In genomic region chr2:40160730-40161129, GRCh38 we compare ENCODE assay signal across 21 cellular contexts.
A peak's percentile ranks its signal among the peaks of the same experiment; 100 is the strongest.
DNase-seq lines count a peak whose midpoint lies in the region; ATAC-seq and TF ChIP-seq lines count a peak whose summit lies in the region.
"Had no signal": no experiment of that assay in that cellular context is flagged by ENCODE, and none has a peak within 500 bp of the region (broad histone marks: within the 10 kb centered on the region; RNA-seq: fewer than 3 reads in every experiment).

No MANE protein-coding gene starts in this region.

- peak overlapping the region; percentile 54 for H3K4me2 ChIP-seq in OCI-LY7 (ENCODE audit: low read length)
- no peak overlapping the region for H3K4me2 ChIP-seq in mesenchymal stem cell (ENCODE audit: low read length, poor library complexity, severe bottlenecking)

- no peak overlapping the region for H2BK12ac ChIP-seq in mesenchymal stem cell (ENCODE audit: low read length in 2 of 2)

- H2BK15ac ChIP-seq in mesenchymal stem cell (ENCODE audit: low read depth, poor library complexity, severe bottlenecking), result no peak overlapping the region

- H4K8ac ChIP-seq in mesenchymal stem cell (ENCODE audit: low read length), result no peak overlapping the region

- BruUV-seq in OCI-LY7 (replicated peaks; lab: Mats Ljungman, UMichigan), result no TSS peak

- H3K18ac ChIP-seq in mesenchymal stem cell (ENCODE audit: low read depth in 1 of 2, low read length in 2 of 2), result no peak overlapping the region

- no peaks in the 10 kb centered on the region for H4K20me1 ChIP-seq in OCI-LY7 (ENCODE audit: insufficient read depth, low read length)

- H3K4ac ChIP-seq in mesenchymal stem cell (ENCODE audit: low read depth in 1 of 2, low read length in 2 of 2), result no peak overlapping the region

- H3K9me3 ChIP-seq in OCI-LY7 (ENCODE audit: low read length), result no peaks in the 10 kb centered on the region
- H3K9me3 ChIP-seq in mesenchymal stem cell (ENCODE audit: control insufficient read depth, low read length), result no peaks in the 10 kb centered on the region
- H3K9me3 ChIP-seq: psoas muscle, testis, uterus had no signal

- WGBS in mesenchymal stem cell, result 100% methylated on average over 1 of the region's 1 CpG

- no peak overlapping the region for H2BK120ac ChIP-seq in mesenchymal stem cell (ENCODE audit: low read depth, low read length)

- CTCF ChIA-PET in OCI-LY7 (lab: Charles Lee; ENCODE audit: unreplicated experiment), result no interaction called here

- H3K23ac ChIP-seq in mesenchymal stem cell (ENCODE audit: low read length in 2 of 2), result no peak overlapping the region

- 0 out of 2 replicates have a peak, but pooled peaks have one; percentile 18 for TF ChIP-seq CTCF in OCI-LY7 (conservative IDR thresholded peaks at IDR 0.05; ENCODE audit: low read length)

- no peak overlapping the region for H2BK5ac ChIP-seq in mesenchymal stem cell (ENCODE audit: low read depth, low read length, poor library complexity, severe bottlenecking)

- H2AFZ ChIP-seq in OCI-LY7 (ENCODE audit: low read length) (peak overlapping the region; percentile 65; the same call in 1 of the 2 replicates), mesenchymal stem cell (ENCODE audit: low read depth, low read length) (no peak overlapping the region)

- H3K79me1 ChIP-seq in mesenchymal stem cell (replicated peaks; ENCODE audit: low read length, poor library complexity, severe bottlenecking), result no peaks in the 10 kb centered on the region

- no peaks in the 10 kb centered on the region for H3K9me2 ChIP-seq in OCI-LY7 (ENCODE audit: insufficient read depth, low read length)

- DNase-seq in NCI-H510A treated with DMSO at 0.1 percent for 48 hours (lab: John Stamatoyannopoulos, UW) (peak; percentile 50), NCI-H510A (lab: John Stamatoyannopoulos, UW) (no peak), OCI-LY7 (ENCODE audit: low spot score) (peak; percentile 87), mesenchymal stem cell (peak; percentile 38), NCI-H1048 (lab: John Stamatoyannopoulos, UW) (no peak), NCI-H128 (lab: John Stamatoyannopoulos, UW; ENCODE audit: unreplicated experiment) (no peak)
- DNase-seq: activated CD4-positive, alpha-beta memory T cell treated with anti-CD3 and anti-CD28 coated beads, Interleukin-2, amount 10 ng/mL, durations not matched to agents 7 days and 5 days; activated T-cell treated with anti-CD3 and anti-CD28 coated beads, Interleukin-2, amount 50 U/mL, for 1 hour; HCEC 1CT; NCI-H2081 treated with DMSO at 0.1 percent for 48 hours; NCI-H748 treated with DMSO at 0.1 percent for 48 hours; psoas muscle; SIG-M5; small intestine; stimulated activated naive CD4-positive, alpha-beta T cell; testis; uterus had no signal

- no peak overlapping the region for H3K9ac ChIP-seq in mesenchymal stem cell (ENCODE audit: low read length)

- ATAC-seq in HG02840 (IDR thresholded peaks at IDR 0.05; ENCODE audit: low FRiP score, unreplicated experiment) (peak; percentile 41), HG03432 (IDR thresholded peaks at IDR 0.05; ENCODE audit: unreplicated experiment) (no peak)
- ATAC-seq: psoas muscle had no signal

- H3K4me3 ChIP-seq in OCI-LY7 (ENCODE audit: low read depth, low read length, poor library complexity, severe bottlenecking) (peak overlapping the region; percentile 21), mesenchymal stem cell (ENCODE audit: insufficient read depth in 1 of 2, low read depth in 1 of 2, low read length in 2 of 2) (no peak overlapping the region)
- H3K4me3 ChIP-seq: lung, psoas muscle, testis, uterus had no signal

- no peak overlapping the region for H3K14ac ChIP-seq in mesenchymal stem cell (ENCODE audit: low read length in 2 of 2)

- no peak overlapping the region for H2AK5ac ChIP-seq in mesenchymal stem cell (ENCODE audit: low read length, severe bottlenecking)

- POLR2A ChIA-PET in OCI-LY7 (lab: Charles Lee), result interaction anchor here (1.1 to 1.4 kb wide), 2 partner anchors 15 to 30 kb away, joined by 3 to 4 read pairs; no protein-coding TSS in a partner anchor

- no peak overlapping the region for H4K91ac ChIP-seq in mesenchymal stem cell (ENCODE audit: low read length)

- H3K4me1 ChIP-seq in OCI-LY7 (ENCODE audit: insufficient read depth, low read length, poor library complexity, severe bottlenecking) (peaks cover 64% of the 10 kb centered on the region), mesenchymal stem cell (ENCODE audit: control insufficient read depth, insufficient read depth, low read depth, low read length) (no peaks in the 10 kb centered on the region)
- H3K4me1 ChIP-seq: psoas muscle, testis, uterus had no signal

- no peaks in the 10 kb centered on the region; the same call in 1 of the 2 replicates for H3K36me3 ChIP-seq in OCI-LY7 (ENCODE audit: insufficient read depth, low read length)
- H3K36me3 ChIP-seq in mesenchymal stem cell (ENCODE audit: control insufficient read depth in 1 of 2, insufficient read depth in 2 of 2, low read depth in 1 of 2, low read length in 2 of 2), result no peaks in the 10 kb centered on the region
- H3K36me3 ChIP-seq: uterus had no signal

- H3K79me2 ChIP-seq in OCI-LY7 (ENCODE audit: insufficient read depth, low read depth, low read length), result no peaks in the 10 kb centered on the region

- no peaks in the 10 kb centered on the region for H3K27me3 ChIP-seq in mesenchymal stem cell (ENCODE audit: control insufficient read depth in 1 of 2, insufficient read depth in 1 of 2, low read length in 2 of 2)
- H3K27me3 ChIP-seq: testis, uterus had no signal

- H3K27ac ChIP-seq in OCI-LY7 (ENCODE audit: low read depth, low read length, poor library complexity, severe bottlenecking) (peak overlapping the region; percentile 93), mesenchymal stem cell (ENCODE audit: low read length, poor library complexity, severe bottlenecking) (no peak overlapping the region)
- H3K27ac ChIP-seq: C4-2B, psoas muscle, testis, uterus had no signal

- intact Hi-C loops in OCI-LY7 (cut with micrococcal nuclease; ENCODE audit: unreplicated experiment), result loop anchor here (2.0 to 5.0 kb wide), 3 partner anchors 18 to 240 kb away; no protein-coding TSS in a partner anchor

Comparison
In these comparisons a context has a peak if more than half of its experiments do, and no peak if none do; other contexts are left out.
1. DNase-seq: peak in NCI-H510A treated with DMSO at 0.1 percent for 48 hours (single experiment), OCI-LY7 (single experiment) and mesenchymal stem cell (single experiment); none in NCI-H510A (single experiment), NCI-H1048 (single experiment) and NCI-H128 (single experiment).